ENCODE assay signal across 21 cellular contexts in genomic region chr16:22075776-22076175, GRCh38. TPM values are rescaled to one million over a fixed set of nuclear protein-coding genes. Genes with fewer than 3 reads are reported as not detected.
"Had no signal": no experiment of that assay in that cellular context is flagged by ENCODE, and none has a peak within 500 bp of the region (broad histone marks: within the 10 kb centered on the region; RNA-seq: fewer than 3 reads in every experiment).

No MANE protein-coding gene starts in this region.

- H3K27ac Mint-ChIP-seq: activated CD8-positive, alpha-beta T cell treated with anti-CD3 and anti-CD28 coated beads for 36 hours; activated naive CD4-positive, alpha-beta T cell treated with anti-CD3 and anti-CD28 coated beads for 36 hours; dendritic cell treated with granulocyte-macrophage colony-stimulating factor and Interleukin-4, amounts not matched to agents 40 ng/mL and 50 ng/mL, for 4 days had no signal

- ATAC-seq: activated CD8-positive, alpha-beta T cell treated with anti-CD3 and anti-CD28 coated beads for 36 hours; left lung had no signal

- H3K9me3 ChIP-seq: left lung had no signal

- H3K4me3 ChIP-seq: left lung had no signal

- H3K4me1 ChIP-seq: left lung had no signal

- H3K4me3 Mint-ChIP-seq: activated CD8-positive, alpha-beta T cell treated with anti-CD3 and anti-CD28 coated beads for 36 hours; activated naive CD4-positive, alpha-beta T cell treated with anti-CD3 and anti-CD28 coated beads for 36 hours; dendritic cell treated with granulocyte-macrophage colony-stimulating factor and Interleukin-4, amounts not matched to agents 40 ng/mL and 50 ng/mL, for 4 days had no signal

- DNase-seq: activated CD4-positive, alpha-beta T cell treated with anti-CD3 and anti-CD28 coated beads for 48 hours; activated CD4-positive, CD25-positive, alpha-beta regulatory T cell; activated CD8-positive, alpha-beta T cell treated with anti-CD3 and anti-CD28 coated beads for 36 hours; activated naive CD4-positive, alpha-beta T cell treated with anti-CD3 and anti-CD28 coated beads for 36 hours; activated T-cell treated with anti-CD3 and anti-CD28 coated beads, Interleukin-2, amount 50 U/mL, for 1 hour; aorta; effector CD8-positive, alpha-beta T cell; foreskin melanocyte; glutamatergic neuron; kidney; left lung; midbrain; occipital lobe; retina; stimulated activated CD8-positive, alpha-beta memory T cell treated with anti-CD3 and anti-CD28 coated beads, Interleukin-4, amount 100 ng/mL, for 48 hours; stimulated activated naive CD4-positive, alpha-beta T cell; T-helper 1 cell; T-helper 9 cell had no signal

- H3K27me3 ChIP-seq: left lung had no signal

- H3K9me3 Mint-ChIP-seq: activated CD8-positive, alpha-beta T cell treated with anti-CD3 and anti-CD28 coated beads for 36 hours; activated naive CD4-positive, alpha-beta T cell treated with anti-CD3 and anti-CD28 coated beads for 36 hours; dendritic cell treated with granulocyte-macrophage colony-stimulating factor and Interleukin-4, amounts not matched to agents 40 ng/mL and 50 ng/mL, for 4 days had no signal

- H3K27ac ChIP-seq: left lung had no signal

- H3K27me3 Mint-ChIP-seq: activated CD8-positive, alpha-beta T cell treated with anti-CD3 and anti-CD28 coated beads for 36 hours; dendritic cell treated with granulocyte-macrophage colony-stimulating factor and Interleukin-4, amounts not matched to agents 40 ng/mL and 50 ng/mL, for 4 days had no signal

RNA-seq across cellular contexts. Expression of gene VWA3A, which starts 16.6 kb away (rescaled TPM):
- total RNA-seq: activated CD8-positive, alpha-beta T cell treated with anti-CD3 and anti-CD28 coated beads for 36 hours; activated naive CD4-positive, alpha-beta T cell treated with anti-CD3 and anti-CD28 coated beads for 36 hours; lung microvascular endothelial cell; posterior vena cava had no signal
